35 cellular contexts compared by ENCODE assay signal in the genomic region with DNA sequence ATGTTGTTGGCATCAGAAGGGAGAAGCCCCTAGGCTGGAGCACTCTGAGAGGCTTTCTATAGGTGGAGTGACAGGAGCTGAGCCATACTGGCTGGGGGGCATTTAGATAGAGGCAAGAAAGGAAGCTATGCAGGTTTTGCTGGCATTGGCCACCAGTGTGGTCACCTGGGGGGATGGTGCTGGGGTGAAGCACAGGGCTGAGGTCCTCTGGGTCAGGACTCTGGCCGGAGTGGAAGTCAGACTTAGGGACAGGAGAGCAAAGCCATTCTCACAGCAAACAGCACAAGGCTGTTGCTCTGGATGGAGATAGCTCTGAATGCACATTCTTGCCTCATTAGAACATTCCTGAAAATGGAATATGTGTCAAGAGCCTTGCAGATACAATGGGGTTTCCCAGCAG. TPM values are rescaled to one million over a fixed set of nuclear protein-coding genes. Genes with fewer than 3 reads are reported as not detected.
"Had no signal": no experiment of that assay in that cellular context is flagged by ENCODE, and none has a peak within 500 bp of the region (broad histone marks: within the 10 kb centered on the region; RNA-seq: fewer than 3 reads in every experiment).

No MANE protein-coding gene starts in this region.

- H3K4me1 ChIP-seq: Peyer's patch, SJSA1 had no signal

- H3K4me3 ChIP-seq: cardiac muscle cell, Peyer's patch, SJSA1 had no signal

- H3K4me1 Mint-ChIP-seq: activated CD4-positive, alpha-beta T cell treated with anti-CD3 and anti-CD28 coated beads, Interleukin-2, amount 10 ng/mL, durations not matched to agents 7 days and 5 days; activated naive CD8-positive, alpha-beta T cell treated with anti-CD3 and anti-CD28 coated beads, Interleukin-2, amount 50 U/mL, for 24 hours; WTC11 had no signal

- H3K9me3 Mint-ChIP-seq: activated CD4-positive, alpha-beta T cell treated with anti-CD3 and anti-CD28 coated beads, Interleukin-2, amount 10 ng/mL, durations not matched to agents 7 days and 5 days; activated T-cell treated with anti-CD3 and anti-CD28 coated beads, Interleukin-2, amount 50 U/mL, for 24 hours; T-helper 1 cell treated with Interleukin-12 subunit alpha and Interleukin-12 subunit beta and Interleukin-4 antibody, amounts not matched to agents 30 μg/mL and 1 μg/mL, for 36 hours; T-helper 2 cell treated with Interferon-gamma antibody and Interleukin-4, amounts not matched to agents 5 μg/mL and 100 μg/mL, for 36 hours had no signal

- H3K27me3 Mint-ChIP-seq: activated CD4-positive, alpha-beta T cell treated with anti-CD3 and anti-CD28 coated beads for 36 hours; activated CD4-positive, alpha-beta T cell treated with anti-CD3 and anti-CD28 coated beads, Interleukin-2, amount 10 ng/mL, durations not matched to agents 7 days and 5 days; activated naive CD8-positive, alpha-beta T cell treated with anti-CD3 and anti-CD28 coated beads, Interleukin-2, amount 50 U/mL, for 24 hours; activated T-cell treated with anti-CD3 and anti-CD28 coated beads, Interleukin-2, amount 50 U/mL, for 24 hours had no signal

- H3K4me3 Mint-ChIP-seq: activated CD4-positive, alpha-beta T cell treated with anti-CD3 and anti-CD28 coated beads for 36 hours; activated CD4-positive, alpha-beta T cell treated with anti-CD3 and anti-CD28 coated beads, Interleukin-2, amount 10 ng/mL, durations not matched to agents 7 days and 5 days; activated CD8-positive, alpha-beta T cell treated with anti-CD3 and anti-CD28 coated beads, Interleukin-2, amount 10 ng/mL, durations not matched to agents 7 days and 5 days; activated naive CD4-positive, alpha-beta T cell treated with anti-CD3 and anti-CD28 coated beads for 36 hours; activated naive CD8-positive, alpha-beta T cell treated with anti-CD3 and anti-CD28 coated beads, Interleukin-2, amount 50 U/mL, for 24 hours; activated T-cell treated with anti-CD3 and anti-CD28 coated beads, Interleukin-2, amount 50 U/mL, for 24 hours; T-helper 1 cell treated with Interleukin-12 subunit alpha and Interleukin-12 subunit beta and Interleukin-4 antibody, amounts not matched to agents 30 μg/mL and 1 μg/mL, for 36 hours; T-helper 2 cell treated with Interferon-gamma antibody and Interleukin-4, amounts not matched to agents 5 μg/mL and 100 μg/mL, for 36 hours; WTC11 had no signal

- H3K27ac ChIP-seq: cardiac muscle cell, Peyer's patch, SJSA1 had no signal

- H3K27ac Mint-ChIP-seq: activated CD4-positive, alpha-beta T cell treated with anti-CD3 and anti-CD28 coated beads for 36 hours; activated CD4-positive, alpha-beta T cell treated with anti-CD3 and anti-CD28 coated beads, Interleukin-2, amount 10 ng/mL, durations not matched to agents 7 days and 5 days; activated CD8-positive, alpha-beta T cell treated with anti-CD3 and anti-CD28 coated beads, Interleukin-2, amount 10 ng/mL, durations not matched to agents 7 days and 5 days; activated naive CD4-positive, alpha-beta T cell treated with anti-CD3 and anti-CD28 coated beads for 36 hours; activated naive CD4-positive, alpha-beta T cell treated with anti-CD3 and anti-CD28 coated beads, Interleukin-2, amount 50 U/mL, for 72 hours; activated naive CD8-positive, alpha-beta T cell treated with anti-CD3 and anti-CD28 coated beads, Interleukin-2, amount 50 U/mL, for 24 hours; activated T-cell treated with anti-CD3 and anti-CD28 coated beads, Interleukin-2, amount 50 U/mL, for 24 hours; T-helper 1 cell treated with Interleukin-12 subunit alpha and Interleukin-12 subunit beta and Interleukin-4 antibody, amounts not matched to agents 30 μg/mL and 1 μg/mL, for 36 hours; T-helper 2 cell treated with Interferon-gamma antibody and Interleukin-4, amounts not matched to agents 5 μg/mL and 100 μg/mL, for 36 hours; WTC11 had no signal

- H3K27me3 ChIP-seq: cardiac muscle cell, Peyer's patch, SJSA1 had no signal

- DNase-seq: activated CD4-positive, alpha-beta T cell treated with anti-CD3 and anti-CD28 coated beads for 36 hours; activated CD4-positive, alpha-beta T cell treated with anti-CD3 and anti-CD28 coated beads, Interleukin-2, amount 10 ng/mL, durations not matched to agents 7 days and 5 days; activated CD4-positive, alpha-beta T cell treated with anti-CD3 and anti-CD28 coated beads, Interleukin-2, amount 50 U/mL, for 48 hours; activated CD8-positive, alpha-beta T cell treated with anti-CD3 and anti-CD28 coated beads, Interleukin-2, amount 10 ng/mL, durations not matched to agents 7 days and 5 days; activated gamma-delta T cell treated with Interleukin-2 at 50 U/mL for 16 hours; activated naive CD4-positive, alpha-beta T cell treated with anti-CD3 and anti-CD28 coated beads for 36 hours; activated naive CD8-positive, alpha-beta T cell treated with anti-CD3 and anti-CD28 coated beads, Interleukin-2, amount 50 U/mL, for 24 hours; activated T-cell treated with anti-CD3 and anti-CD28 coated beads, Interleukin-2, amount 50 U/mL, for 24 hours; amniotic stem cell; aorta; cerebellar nuclear complex; Karpas-422; KBM-7; NCI-H1105 treated with DMSO at 0.1 percent for 48 hours; NCI-H1436; NCI-H1694; NCI-H1930; NCI-H2081 treated with DMSO at 0.1 percent for 48 hours; NCI-H345; NCI-H526; NCI-H748 treated with DMSO at 0.1 percent for 48 hours; NK-92 treated with Interleukin-12 subunit alpha and Interleukin-12 subunit beta, amount 100 ng/mL, for 24 hours; PC-3; Peyer's patch; RPMI8226; SHP77 treated with DMSO at 0.1 percent for 48 hours; SK-N-SH had no signal

- H3K36me3 ChIP-seq: Peyer's patch, SJSA1 had no signal

- H3K9me3 ChIP-seq: Peyer's patch, SK-N-SH had no signal

RNA-seq across cellular contexts. Expression of a gene that starts 47.4 kb away (rescaled TPM):
- total RNA-seq: activated CD4-positive, alpha-beta T cell treated with anti-CD3 and anti-CD28 coated beads for 36 hours; activated CD4-positive, alpha-beta T cell treated with anti-CD3 and anti-CD28 coated beads, Interleukin-2, amount 10 ng/mL, durations not matched to agents 7 days and 5 days; activated CD8-positive, alpha-beta T cell treated with anti-CD3 and anti-CD28 coated beads, Interleukin-2, amount 10 ng/mL, durations not matched to agents 7 days and 5 days; activated naive CD4-positive, alpha-beta T cell treated with anti-CD3 and anti-CD28 coated beads for 36 hours; activated naive CD4-positive, alpha-beta T cell treated with anti-CD3 and anti-CD28 coated beads, Interleukin-2, amount 50 U/mL, for 72 hours; aorta; cardiac muscle cell; MCF 10A; NCI-H460; PC-3; Peyer's patch; SJSA1; WTC11 had no signal
